8 cellular contexts compared by ENCODE assay signal in the genomic region with DNA sequence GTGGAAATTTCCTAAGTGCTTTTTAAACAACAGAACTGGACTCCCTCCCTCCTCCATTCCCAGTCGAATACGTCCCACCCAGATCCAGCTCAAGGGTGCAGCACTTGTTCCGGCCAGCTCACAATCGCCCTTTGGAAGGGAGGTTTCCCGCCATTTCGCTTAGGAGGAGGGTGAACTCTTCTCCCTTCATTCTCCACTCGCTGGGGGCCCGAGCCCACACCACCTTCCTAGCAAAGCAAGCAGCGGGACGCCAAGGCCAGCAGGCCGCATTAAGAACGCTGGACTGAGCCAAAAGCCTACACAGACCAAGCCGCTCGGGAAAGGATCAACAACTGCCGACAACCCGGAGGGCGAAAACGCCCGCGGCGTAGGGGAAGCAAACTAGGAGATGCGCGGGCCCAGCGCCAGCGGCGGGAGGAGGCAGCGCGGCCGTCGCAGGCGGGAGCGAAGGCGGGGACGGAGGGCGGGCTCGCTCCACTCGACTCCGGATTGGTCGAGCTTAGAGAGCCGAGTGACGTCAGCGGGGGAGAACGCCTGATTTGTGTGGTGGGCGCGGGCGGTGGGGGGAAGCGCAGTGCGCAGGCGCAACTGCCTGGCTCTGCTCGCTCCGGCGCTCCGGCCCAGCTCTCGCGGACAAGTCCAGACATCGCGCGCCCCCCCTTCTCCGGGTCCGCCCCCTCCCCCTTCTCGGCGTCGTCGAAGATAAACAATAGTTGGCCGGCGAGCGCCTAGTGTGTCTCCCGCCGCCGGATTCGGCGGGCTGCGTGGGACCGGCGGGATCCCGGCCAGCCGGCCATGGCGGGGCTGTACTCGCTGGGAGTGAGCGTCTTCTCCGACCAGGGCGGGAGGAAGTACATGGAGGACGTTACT. TPM values are rescaled to one million over a fixed set of nuclear protein-coding genes. Genes with fewer than 3 reads are reported as not detected.
DNase-seq lines count a peak whose midpoint lies in the region; ATAC-seq lines count a peak whose summit lies in the region.

A gene (plus strand): TSS at position 574 of the 870 bp plus-strand sequence. CDS start 222 bp downstream, at position 796.

- peaks cover 2% of the 10 kb centered on the region for H3K36me3 Mint-ChIP-seq in IgD-negative memory B cell

- ATAC-seq in GM21576 (IDR thresholded peaks at IDR 0.05; ENCODE audit: unreplicated experiment): peak; percentile 83

- peaks cover 23 to 37% (median 29%) of the 10 kb centered on the region in 3 donors for H3K4me1 Mint-ChIP-seq in IgD-negative memory B cell

- peak; percentile 98 for DNase-seq in DMS153 (lab: John Stamatoyannopoulos, UW)
- peak; percentile 99 for DNase-seq in OCI-M1 (lab: John Stamatoyannopoulos, UW)
- peak; percentile 98 for DNase-seq in activated T-cell treated with anti-CD3 and anti-CD28 coated beads for 24 hours (ENCODE audit: low read depth)
- DNase-seq in epidermal melanocyte (ENCODE audit: insufficient read length, low spot score): peak; percentile 93
- DNase-seq in middle frontal gyrus (ENCODE audit: extremely low spot score, low spot score): peak; percentile 99
- DNase-seq in stimulated activated CD8-positive, alpha-beta memory T cell treated with anti-CD3 and anti-CD28 coated beads, Interleukin-2, amount 100 ng/mL, for 1 hour (ENCODE audit: low read depth in 2 of 2): peak; percentile 95 to 96

- H3K27ac Mint-ChIP-seq in IgD-negative memory B cell: peak within 1 kb of the TSS; percentile 96 to 98 (median 97)

- no peaks in the 10 kb centered on the region for H3K9me3 Mint-ChIP-seq in IgD-negative memory B cell

- no peaks in the 10 kb centered on the region for H3K27me3 Mint-ChIP-seq in IgD-negative memory B cell

- peak within 1 kb of the TSS; percentile 92 to 99 (median 96) for H3K4me3 Mint-ChIP-seq in IgD-negative memory B cell

RNA-seq across cellular contexts. Expression of the gene that starts here (rescaled TPM):
- 13.7 TPM for polyA plus RNA-seq in IgD-negative memory B cell

Comparison
In these comparisons a context has a peak if more than half of its experiments do, and no peak if none do; other contexts are left out.
1. Peak in every context shown above with its lines: DNase-seq and ATAC-seq.